9 cellular contexts compared by ENCODE assay signal in genomic region chr4:168636506-168637176, GRCh38.
A peak's percentile ranks its signal among the peaks of the same experiment; 100 is the strongest.
DNase-seq lines count a peak whose midpoint lies in the region; ATAC-seq and TF ChIP-seq lines count a peak whose summit lies in the region.
"Had no signal": no experiment of that assay in that cellular context is flagged by ENCODE, and none has a peak within 500 bp of the region (broad histone marks: within the 10 kb centered on the region; RNA-seq: fewer than 3 reads in every experiment).

No MANE protein-coding gene starts in this region.

- peak overlapping the region; percentile 79 to 97 (median 83) for H3K27ac Mint-ChIP-seq in nephron
- H3K27ac Mint-ChIP-seq: activated CD4-positive, alpha-beta memory T cell treated with anti-CD3 and anti-CD28 coated beads for 36 hours had no signal

- intact Hi-C loops in uterus (cut with DNase I; ENCODE audit: low total_unique reads) = loop anchor here (10.0 kb wide), 1 partner anchor 198 kb away; no protein-coding TSS in a partner anchor

- H3K9me3 Mint-ChIP-seq in nephron = no peaks in the 10 kb centered on the region
- H3K9me3 Mint-ChIP-seq: activated CD4-positive, alpha-beta memory T cell treated with anti-CD3 and anti-CD28 coated beads for 36 hours had no signal

- no peak for ATAC-seq in GM18858 (IDR thresholded peaks at IDR 0.05; ENCODE audit: unreplicated experiment)

- peak; percentile 74 for DNase-seq in fibroblast of gingiva (ENCODE audit: low read depth)
- DNase-seq in uterus = no peak
- no peak for DNase-seq in AML-193 (lab: John Stamatoyannopoulos, UW)
- no peak for DNase-seq in DMS 273 treated with DMSO at 0.1 percent for 48 hours (lab: John Stamatoyannopoulos, UW)
- DNase-seq: activated CD4-positive, alpha-beta memory T cell treated with anti-CD3 and anti-CD28 coated beads for 36 hours; adrenal gland had no signal

- peak overlapping the region; percentile 92 for H3K27ac ChIP-seq in uterus

- TF ChIP-seq CTCF in nephron (IDR thresholded peaks at IDR 0.05; ENCODE audit: unreplicated experiment in 3 of 3) (no peak), uterus (IDR thresholded peaks at IDR 0.05) (no peak)

- H3K4me3 ChIP-seq in uterus = no peak overlapping the region
- H3K4me3 ChIP-seq: adrenal gland had no signal

- no peaks in the 10 kb centered on the region for H3K27me3 Mint-ChIP-seq in nephron (ENCODE audit: low read depth)

- H3K27me3 ChIP-seq in uterus = no peaks in the 10 kb centered on the region

- peaks cover 20% of the 10 kb centered on the region for H3K36me3 Mint-ChIP-seq in nephron (ENCODE audit: low read depth)
- H3K36me3 Mint-ChIP-seq: activated CD4-positive, alpha-beta memory T cell treated with anti-CD3 and anti-CD28 coated beads for 36 hours had no signal

- H3K4me3 Mint-ChIP-seq in nephron = peak overlapping the region; percentile 9 to 14 (median 11)
- H3K4me3 Mint-ChIP-seq: activated CD4-positive, alpha-beta memory T cell treated with anti-CD3 and anti-CD28 coated beads for 36 hours had no signal

- no peaks in the 10 kb centered on the region for H3K36me3 ChIP-seq in uterus
- H3K36me3 ChIP-seq: adrenal gland had no signal

- H3K4me1 ChIP-seq in uterus = peaks cover 3 to 5% of the 10 kb centered on the region in 2 donors

- H3K4me1 Mint-ChIP-seq in nephron = peaks cover 66% of the 10 kb centered on the region

- H3K9me3 ChIP-seq in uterus = no peaks in the 10 kb centered on the region
- H3K9me3 ChIP-seq: adrenal gland had no signal

- TF ChIP-seq POLR2A in uterus (IDR thresholded peaks at IDR 0.05) = no peak

TF ChIP-seq in PFSK-1, 5 proteins besides CTCF, POLR2A, EP300 and RAD21:
- 0 out of 2 replicates have a peak, but pooled peaks have one; percentile 25 for TF ChIP-seq SIN3A (IDR thresholded peaks at IDR 0.05; ENCODE audit: borderline replicate concordance, insufficient read depth, low read length)
- no peak for TF ChIP-seq FOXP2 (optimal IDR thresholded peaks at IDR 0.05; ENCODE audit: borderline replicate concordance, extremely low read depth, extremely low read length, insufficient read depth)
